7 cellular contexts compared by ENCODE assay signal in the genomic region with DNA sequence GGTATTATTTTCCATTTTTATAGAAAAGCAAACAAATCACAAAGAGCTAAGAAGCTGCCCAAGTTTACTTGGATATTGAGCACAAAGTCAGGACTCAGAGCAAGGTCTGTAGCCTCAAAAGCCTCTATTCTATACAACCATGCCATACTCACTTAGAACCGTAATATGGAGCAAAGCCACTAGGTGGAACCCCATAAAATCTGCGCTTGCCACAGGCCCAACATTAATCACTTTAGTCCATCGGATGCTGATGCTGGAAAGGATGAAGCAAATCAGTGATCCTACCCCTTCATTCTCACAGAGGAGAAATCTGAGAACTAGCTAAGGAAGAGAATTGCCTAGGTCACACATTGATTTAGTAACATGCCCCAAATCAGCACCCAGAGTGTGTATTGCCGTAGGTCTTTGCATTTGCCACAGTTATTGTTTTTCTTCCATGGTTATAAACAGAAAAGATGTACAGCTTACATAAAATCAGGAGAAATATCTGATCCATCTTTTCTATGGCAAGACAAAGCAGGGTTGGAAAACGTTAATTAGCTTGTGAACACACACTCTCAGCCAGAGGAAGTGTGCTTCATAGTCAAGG. TPM values are rescaled to one million over a fixed set of nuclear protein-coding genes. Genes with fewer than 3 reads are reported as not detected.
DNase-seq lines count a peak whose midpoint lies in the region; ATAC-seq and TF ChIP-seq lines count a peak whose summit lies in the region.

No MANE protein-coding gene starts in this region.

- H3K36me3 Mint-ChIP-seq in natural killer cell, result peaks cover 32% of the 10 kb centered on the region

- peaks cover 14 to 17% of the 10 kb centered on the region in 2 donors for H3K9me3 Mint-ChIP-seq in natural killer cell

- intact Hi-C loops in natural killer cell (cut with micrococcal nuclease), result loop anchor here (1.0 kb wide), 1 partner anchor 312 kb away; no protein-coding TSS in a partner anchor

- H3K27me3 ChIP-seq in Peyer's patch, result peaks cover 0 to 3% of the 10 kb centered on the region in 2 donors

- no peak overlapping the region for H3K27ac ChIP-seq in Peyer's patch

- peaks cover 10 to 12% of the 10 kb centered on the region in 2 donors for H3K4me1 Mint-ChIP-seq in natural killer cell

- no peak for TF ChIP-seq POLR2A in Peyer's patch (IDR thresholded peaks at IDR 0.05)

- no peaks in the 10 kb centered on the region for H3K9me3 ChIP-seq in Peyer's patch

- ATAC-seq in GM19043 (IDR thresholded peaks at IDR 0.05; ENCODE audit: low read depth, unreplicated experiment), result peak; percentile 83
- ATAC-seq in HG03108 (IDR thresholded peaks at IDR 0.05; ENCODE audit: unreplicated experiment), result peak; percentile 70
- ATAC-seq in natural killer cell, result peak; percentile 43 to 76 (median 72)

- H3K4me3 ChIP-seq in Peyer's patch, result no peak overlapping the region

- no peak overlapping the region for H3K27ac Mint-ChIP-seq in natural killer cell

- H3K4me3 Mint-ChIP-seq in natural killer cell, result no peak overlapping the region

- H3K36me3 ChIP-seq in Peyer's patch, result no peaks in the 10 kb centered on the region

- H3K27me3 Mint-ChIP-seq in natural killer cell (ENCODE audit: low read depth in 2 of 2), result no peaks in the 10 kb centered on the region

- DNase-seq in EH (ENCODE audit: low read depth) (peak; percentile 69), Peyer's patch (no peak), dermis microvascular lymphatic vessel endothelial cell (ENCODE audit: low read depth in 2 of 2) (peak; percentile 9 to 42), natural killer cell (no peak), midbrain (lab: John Stamatoyannopoulos, UW) (no peak)

- TF ChIP-seq CTCF in Peyer's patch (IDR thresholded peaks at IDR 0.05) (peak in 4 of 6 experiments; percentile 43 to 68 (median 58)), natural killer cell (IDR thresholded peaks at IDR 0.05) (peak; percentile 73)

- H3K4me1 ChIP-seq in Peyer's patch, result no peaks in the 10 kb centered on the region

RNA-seq across cellular contexts. Expression of a gene that starts 56.7 kb away (rescaled TPM):
- total RNA-seq in Peyer's patch, result 1 to 10 TPM in 3 of 4 donors, not detected in 1; 3.7 to 6.6 (median 6.3) TPM
- 1.5 and 2.4 TPM in 2 replicates for total RNA-seq in dermis microvascular lymphatic vessel endothelial cell
- total RNA-seq in natural killer cell, result 10 to 100 TPM in 1 of 3 donors, 1 to 10 TPM in 2; 4.0 to 10.9 (median 5.4) TPM

Comparison
In these comparisons a context has a peak if more than half of its experiments do, and no peak if none do; other contexts are left out.
1. DNase-seq: peak in EH (single experiment) and dermis microvascular lymphatic vessel endothelial cell (2 of 2); none in Peyer's patch (0 of 3), natural killer cell (single experiment) and midbrain (single experiment).
2. Peak in every context shown above with its lines, with median percentiles within 50 percentile points of each other: ATAC-seq.